11 cellular contexts compared by ENCODE assay signal in the genomic region with DNA sequence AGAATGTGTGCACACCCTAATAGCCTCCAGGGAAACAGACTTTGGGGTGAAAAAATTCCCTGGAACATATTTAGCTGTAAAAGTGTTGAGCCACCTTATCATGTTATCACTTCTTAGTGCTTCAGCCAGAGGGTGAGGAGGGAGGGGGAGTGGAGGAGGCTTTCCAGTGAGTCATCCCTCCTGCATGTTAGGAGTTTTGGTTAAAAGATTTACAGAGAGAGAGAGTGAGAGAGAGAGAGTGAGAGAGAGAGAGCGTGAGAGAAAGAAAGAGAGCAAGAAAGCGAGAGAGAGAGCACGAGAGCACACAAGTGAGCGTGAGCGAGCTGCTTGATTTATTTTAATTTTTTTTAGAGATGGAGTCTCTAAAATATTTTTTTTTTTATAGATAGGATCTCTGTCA. TPM values are rescaled to one million over a fixed set of nuclear protein-coding genes. Genes with fewer than 3 reads are reported as not detected.
DNase-seq lines count a peak whose midpoint lies in the region; ATAC-seq, FAIRE-seq and TF ChIP-seq lines count a peak whose summit lies in the region.
"Had no signal": no experiment of that assay in that cellular context is flagged by ENCODE, and none has a peak within 500 bp of the region (broad histone marks: within the 10 kb centered on the region; RNA-seq: fewer than 3 reads in every experiment).

No MANE protein-coding gene starts in this region.

- POLR2A ChIA-PET in GM10248 (lab: Yijun Ruan, JAX), result no interaction called here

- TF ChIP-seq CTCF in fibroblast of the aortic adventitia (IDR thresholded peaks at IDR 0.05; ENCODE audit: insufficient read depth, low read length), result no peak
- TF ChIP-seq CTCF in pancreas (IDR thresholded peaks at IDR 0.05), result no peak
- no peak for TF ChIP-seq CTCF in GM10248 (IDR thresholded peaks at IDR 0.05; ENCODE audit: control extremely low read depth, extremely low read depth, low read depth, missing control alignments)

- DNase-seq in Daoy (ENCODE audit: low read depth) (peak; percentile 71), OCI-M1 (lab: John Stamatoyannopoulos, UW) (peak; percentile 42), fibroblast of the aortic adventitia (ENCODE audit: low read depth) (peak; percentile 89), pancreas (peak in 1 of 6 donors; percentile 24), GM10248 (ENCODE audit: extremely low spot score) (no peak), NCI-H2227 treated with DMSO at 0.1 percent for 48 hours (lab: John Stamatoyannopoulos, UW) (no peak)
- DNase-seq in activated CD8-positive, alpha-beta memory T cell treated with anti-CD3 and anti-CD28 coated beads for 24 hours, result no peak
- DNase-seq: activated naive CD8-positive, alpha-beta T cell treated with anti-CD3 and anti-CD28 coated beads, Interleukin-2, amount 10 ng/mL, durations not matched to agents 7 days and 5 days; heart right ventricle had no signal

- no peaks in the 10 kb centered on the region for H3K9me3 ChIP-seq in pancreas

- no peak for TF ChIP-seq POLR2A in GM18505 (IDR thresholded peaks at IDR 0.05; ENCODE audit: borderline replicate concordance, extremely low read depth, insufficient read depth, insufficient read length)

- no peaks in the 10 kb centered on the region for H3K27me3 ChIP-seq in pancreas

- intact Hi-C loops in pancreas (cut with DNase I), result no loop called here

- no peak overlapping the region for H3K27ac ChIP-seq in pancreas
- H3K27ac ChIP-seq: heart right ventricle had no signal

- no peaks in the 10 kb centered on the region for H3K4me1 ChIP-seq in pancreas

- no peaks in the 10 kb centered on the region for H3K36me3 ChIP-seq in pancreas
- H3K36me3 ChIP-seq: heart right ventricle had no signal

- ATAC-seq in pancreas (peak; percentile 55 to 78 (median 70)), GM18505 (IDR thresholded peaks at IDR 0.05; ENCODE audit: unreplicated experiment) (no peak)
- ATAC-seq: Panc1 had no signal

- H3K4me3 ChIP-seq in fibroblast of the aortic adventitia (ENCODE audit: low read depth, low read length) (no peak overlapping the region), pancreas (no peak overlapping the region)
- H3K4me3 ChIP-seq: heart right ventricle had no signal

- no peak for FAIRE-seq in pancreas (lab: Jason Lieb, UNC)

- CTCF ChIA-PET in GM10248 (lab: Yijun Ruan, JAX), result interaction anchor here (1.2 to 8.1 kb wide), 2 partner anchors 9 to 611 kb away, joined by 3 to 107 read pairs; no protein-coding TSS in a partner anchor

- 58 to 81% methylated on average over 5 of the region's 5 CpGs for WGBS in pancreas, 2 donors

RNA-seq across cellular contexts. Expression of gene CACNA1E, which starts 13.5 kb away (rescaled TPM):
- under 0.01 TPM in 1 of 2 replicates, not detected in the other for total RNA-seq in Daoy (2014; rRNA removed; shearing (Covaris generic))
- not detected in 2 replicates for total RNA-seq in fibroblast of the aortic adventitia (ENCODE audit: low replicate concordance)
- total RNA-seq in pancreas, result under 1 TPM in 4 of 6 donors, not detected in 2; 0.06 to 0.12 (median 0.09) TPM
- polyA plus RNA-seq in pancreas, result under 1 TPM; 0.02 to 0.04 TPM
- total RNA-seq: activated naive CD8-positive, alpha-beta T cell treated with anti-CD3 and anti-CD28 coated beads, Interleukin-2, amount 10 ng/mL, durations not matched to agents 7 days and 5 days had no signal

Comparison
In these comparisons a context has a peak if more than half of its experiments do, and no peak if none do; other contexts are left out.
1. DNase-seq: peak in Daoy (single experiment), OCI-M1 (single experiment) and fibroblast of the aortic adventitia (single experiment); none in GM10248 (single experiment), activated CD8-positive, alpha-beta memory T cell treated with anti-CD3 and anti-CD28 coated beads for 24 hours (single experiment) and NCI-H2227 treated with DMSO at 0.1 percent for 48 hours (single experiment).